Comparison of ENCODE assay signal across 8 cellular contexts in the genomic region with DNA sequence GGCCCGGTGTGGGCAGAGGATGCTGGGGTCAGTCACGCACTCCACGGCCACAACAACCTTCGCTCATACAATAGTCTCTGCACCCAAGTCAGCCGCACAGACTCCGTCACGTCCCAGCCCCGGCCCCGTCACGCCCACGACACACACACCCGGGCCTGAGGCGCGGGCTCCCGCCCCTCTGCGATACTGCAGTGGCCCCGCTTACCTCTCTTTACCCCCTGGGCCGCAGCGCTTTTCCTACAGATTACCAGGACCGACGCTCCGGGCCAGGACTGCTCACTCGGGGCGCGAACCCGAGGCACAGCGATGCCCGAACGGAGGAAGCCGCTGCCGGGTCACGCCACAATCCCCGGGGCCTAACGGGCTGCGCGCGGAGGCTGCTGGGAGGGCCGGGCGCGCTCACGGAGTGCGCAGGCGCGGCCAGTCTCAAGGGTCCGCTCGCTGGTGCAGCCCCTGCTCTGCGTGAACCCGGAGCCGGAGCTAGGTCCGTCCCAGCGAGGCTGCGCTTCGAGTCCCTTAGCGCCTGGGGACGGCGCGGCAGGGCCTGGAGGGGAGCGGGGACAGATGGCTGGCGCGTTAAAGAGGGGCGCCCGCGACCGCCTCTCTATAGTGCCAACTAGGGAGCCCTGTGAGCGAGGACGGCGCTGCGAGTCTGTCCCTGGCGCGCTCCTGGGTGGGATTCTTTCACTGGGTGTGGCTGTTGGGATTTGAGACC. TPM values are rescaled to one million over a fixed set of nuclear protein-coding genes. Genes with fewer than 3 reads are reported as not detected.
DNase-seq lines count a peak whose midpoint lies in the region; ATAC-seq and TF ChIP-seq lines count a peak whose summit lies in the region.

Gene ZFP82 (minus strand): TSS at position 358 of the 715 bp plus-strand sequence. CDS start 8,855 bp downstream, outside the sequence.

- peak within 1 kb of the TSS; percentile 67 to 92 for H3K9ac ChIP-seq in colonic mucosa (ENCODE audit: low read depth in 2 of 2, low read length in 2 of 2)

- peak; percentile 93 for DNase-seq in GM10266 (ENCODE audit: extremely low spot score)
- DNase-seq in NCI-H2196 treated with DMSO at 0.1 percent for 48 hours (lab: John Stamatoyannopoulos, UW; ENCODE audit: unreplicated experiment), result peak; percentile 56
- peak; percentile 69 to 74 for DNase-seq in activated CD4-positive, alpha-beta T cell treated with anti-CD3 and anti-CD28 coated beads for 4 hours
- peak; percentile 79 for DNase-seq in colonic mucosa
- DNase-seq in left lobe of liver (ENCODE audit: low spot score), result peak; percentile 63
- peak; percentile 82 for DNase-seq in stimulated activated CD4-positive, alpha-beta T cell treated with anti-CD3 and anti-CD28 coated beads, Interleukin-1b, Interleukin-23, amount 100 ng/mL, for 48 hours

- TF ChIP-seq CTCF in GM10266 (IDR thresholded peaks at IDR 0.05; ENCODE audit: control insufficient read depth, insufficient read depth, low read depth, missing control alignments) (no peak), colonic mucosa (IDR thresholded peaks at IDR 0.05) (no peak)

- no peaks in the 10 kb centered on the region for H3K36me3 ChIP-seq in colonic mucosa

- ATAC-seq in HG02852 (IDR thresholded peaks at IDR 0.05; ENCODE audit: unreplicated experiment) (peak; percentile 85), left lobe of liver (peak; percentile 93), GM21786 (IDR thresholded peaks at IDR 0.05; ENCODE audit: unreplicated experiment) (no peak)

- no peaks in the 10 kb centered on the region for H3K4me1 ChIP-seq in colonic mucosa

- no peaks in the 10 kb centered on the region for H3K27me3 ChIP-seq in colonic mucosa

- no peaks in the 10 kb centered on the region for H3K9me3 ChIP-seq in colonic mucosa

- H3K4me3 ChIP-seq in colonic mucosa, result peak within 1 kb of the TSS; percentile 68

- H3K27ac ChIP-seq in colonic mucosa, result peak within 1 kb of the TSS; percentile 70

- intact Hi-C loops in colonic mucosa (cut with DNase I), result no loop called here

RNA-seq across cellular contexts. Expression of gene ZFP82, which starts in this region (rescaled TPM):
- total RNA-seq in colonic mucosa, result 1 to 10 TPM; 1.3 to 2.0 TPM
- 0.53 TPM for total RNA-seq in left lobe of liver

Comparison
In these comparisons a context has a peak if more than half of its experiments do, and no peak if none do; other contexts are left out.
1. Peak in DNase-seq and ATAC-seq in left lobe of liver; RNA of the gene not detected or under 1 TPM.